ENCODE assay signal across 23 cellular contexts in the genomic region with DNA sequence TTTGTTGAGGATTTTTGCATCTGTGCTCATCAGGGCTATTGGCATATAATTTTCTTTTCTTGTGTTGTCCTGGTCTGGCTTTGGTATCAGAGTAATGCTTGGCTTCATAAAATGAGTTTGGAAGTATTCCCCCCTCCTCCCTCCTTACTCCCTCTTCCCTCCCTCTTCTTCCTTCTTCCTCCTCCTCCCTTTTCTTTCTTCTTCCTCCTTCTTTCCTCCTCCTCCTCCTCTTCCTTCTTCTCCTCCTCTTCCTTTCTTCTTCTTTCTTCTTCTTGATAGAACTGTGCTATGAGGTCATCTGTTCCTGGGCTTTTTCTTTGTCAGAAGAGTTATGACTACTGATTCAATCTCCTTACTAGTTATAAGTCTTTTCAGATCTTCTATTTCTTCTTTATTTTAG. TPM values are rescaled to one million over a fixed set of nuclear protein-coding genes. Genes with fewer than 3 reads are reported as not detected.
DNase-seq lines count a peak whose midpoint lies in the region; ATAC-seq and TF ChIP-seq lines count a peak whose summit lies in the region.
"Had no signal": no experiment of that assay in that cellular context is flagged by ENCODE, and none has a peak within 500 bp of the region (broad histone marks: within the 10 kb centered on the region; RNA-seq: fewer than 3 reads in every experiment).

No MANE protein-coding gene starts in this region.

- H3K9me3 Mint-ChIP-seq in activated naive CD4-positive, alpha-beta T cell treated with anti-CD3 and anti-CD28 coated beads, Interleukin-2, amount 50 U/mL, for 24 hours = peaks cover 6% of the 10 kb centered on the region
- H3K9me3 Mint-ChIP-seq in CD8-positive, alpha-beta T cell = peaks cover 13% of the 10 kb centered on the region
- no peaks in the 10 kb centered on the region for H3K9me3 Mint-ChIP-seq in effector memory CD8-positive, alpha-beta T cell

- TF ChIP-seq CTCF in CD8-positive, alpha-beta T cell (IDR thresholded peaks at IDR 0.05) = no peak
- TF ChIP-seq CTCF in HEK293 (tag by site-specific recombination; IDR thresholded peaks at IDR 0.05) = no peak

- DNase-seq in activated naive CD4-positive, alpha-beta T cell treated with Interleukin-2 at 50 U/mL for 16 hours = no peak
- DNase-seq in CD8-positive, alpha-beta T cell = no peak
- no peak for DNase-seq in effector memory CD8-positive, alpha-beta T cell
- DNase-seq in NCI-H1436 (lab: John Stamatoyannopoulos, UW) = no peak
- DNase-seq: Calu3, DND-41, GM23248, H7, KG1, MG63, NCI-H1105 treated with DMSO at 0.1 percent for 48 hours, NCI-H2029 treated with DMSO at 0.1 percent for 48 hours, NCI-H446 treated with DMSO at 0.1 percent for 48 hours, NCI-H526, Right ventricle myocardium superior, RPMI8226 had no signal

- intact Hi-C loops in CD8-positive, alpha-beta T cell (cut with DNase I, micrococcal nuclease) = no loop called here

- peaks cover 79% of the 10 kb centered on the region for H3K4me1 Mint-ChIP-seq in activated naive CD4-positive, alpha-beta T cell treated with anti-CD3 and anti-CD28 coated beads, Interleukin-2, amount 50 U/mL, for 24 hours
- peaks cover 63% of the 10 kb centered on the region for H3K4me1 Mint-ChIP-seq in CD8-positive, alpha-beta T cell (ENCODE audit: low read depth)
- peaks cover 25 to 70% of the 10 kb centered on the region in 2 donors for H3K4me1 Mint-ChIP-seq in effector memory CD8-positive, alpha-beta T cell (ENCODE audit: low read depth in 2 of 2)

- peaks cover 5% of the 10 kb centered on the region for H3K9me3 ChIP-seq in CD8-positive, alpha-beta T cell (ENCODE audit: low read length)
- no peaks in the 10 kb centered on the region for H3K9me3 ChIP-seq in HEK293 (ENCODE audit: control insufficient read depth, insufficient read depth, low read depth, low read length)
- H3K9me3 ChIP-seq: SJSA1 had no signal

- H3K27ac Mint-ChIP-seq in activated naive CD4-positive, alpha-beta T cell treated with anti-CD3 and anti-CD28 coated beads, Interleukin-2, amount 50 U/mL, for 24 hours = peak overlapping the region; percentile 31
- peak overlapping the region; percentile 43 for H3K27ac Mint-ChIP-seq in CD8-positive, alpha-beta T cell
- H3K27ac Mint-ChIP-seq in effector memory CD8-positive, alpha-beta T cell = peak overlapping the region; percentile 2 to 70
- H3K27ac Mint-ChIP-seq: B cell had no signal

- H3K4me1 ChIP-seq in CD8-positive, alpha-beta T cell (ENCODE audit: insufficient read depth, low read length) = peaks cover 32% of the 10 kb centered on the region
- H3K4me1 ChIP-seq in HEK293 (ENCODE audit: control insufficient read depth, insufficient read depth, low read length) = no peaks in the 10 kb centered on the region

- H3K4me3 Mint-ChIP-seq in activated naive CD4-positive, alpha-beta T cell treated with anti-CD3 and anti-CD28 coated beads, Interleukin-2, amount 50 U/mL, for 24 hours = no peak overlapping the region
- H3K4me3 Mint-ChIP-seq in CD8-positive, alpha-beta T cell = no peak overlapping the region
- H3K4me3 Mint-ChIP-seq in effector memory CD8-positive, alpha-beta T cell = no peak overlapping the region
- H3K4me3 Mint-ChIP-seq: B cell had no signal

- POLR2A ChIA-PET in CD8-positive, alpha-beta T cell (lab: Charles Lee) = interaction anchor here (1.0 kb wide), 1 partner anchor 95 kb away, joined by 3 read pairs; no protein-coding TSS in a partner anchor
- POLR2A ChIA-PET in HEK293 (lab: Yijun Ruan, JAX) = no interaction called here

- no peaks in the 10 kb centered on the region for H3K27me3 Mint-ChIP-seq in activated naive CD4-positive, alpha-beta T cell treated with anti-CD3 and anti-CD28 coated beads, Interleukin-2, amount 50 U/mL, for 24 hours
- no peaks in the 10 kb centered on the region for H3K27me3 Mint-ChIP-seq in CD8-positive, alpha-beta T cell (ENCODE audit: low read depth)
- H3K27me3 Mint-ChIP-seq in effector memory CD8-positive, alpha-beta T cell = no peaks in the 10 kb centered on the region
- H3K27me3 Mint-ChIP-seq: B cell had no signal

- H3K27ac ChIP-seq in CD8-positive, alpha-beta T cell (ENCODE audit: low read depth, low read length) = no peak overlapping the region
- no peak overlapping the region for H3K27ac ChIP-seq in HEK293 (ENCODE audit: extremely low read depth, low read depth, low read length)
- H3K27ac ChIP-seq: C4-2B, GM23248, SJSA1 had no signal

- H3K4me3 ChIP-seq in CD8-positive, alpha-beta T cell (ENCODE audit: low read depth, low read length) = no peak overlapping the region
- no peak overlapping the region for H3K4me3 ChIP-seq in HEK293 (ENCODE audit: low read depth, low read length)
- H3K4me3 ChIP-seq: GM23248, MG63, SJSA1 had no signal

- no peak for ATAC-seq in CD8-positive, alpha-beta T cell
- no peak for ATAC-seq in effector memory CD8-positive, alpha-beta T cell (replicated peaks)
- ATAC-seq in esophagus mucosa (no peak), GM19397 (IDR thresholded peaks at IDR 0.05; ENCODE audit: unreplicated experiment) (no peak)

- no peaks in the 10 kb centered on the region for H3K27me3 ChIP-seq in CD8-positive, alpha-beta T cell (ENCODE audit: insufficient read depth, low read length)
- H3K27me3 ChIP-seq: MG63, SJSA1 had no signal

- CTCF ChIA-PET in CD8-positive, alpha-beta T cell (lab: Charles Lee) = interaction anchor here (0.8 to 1.2 kb wide), 3 partner anchors 10 to 310 kb away, joined by 3 read pairs; no protein-coding TSS in a partner anchor
- CTCF ChIA-PET in HEK293 (lab: Yijun Ruan, JAX) = no interaction called here

- peaks cover 56% of the 10 kb centered on the region for H3K36me3 Mint-ChIP-seq in activated naive CD4-positive, alpha-beta T cell treated with anti-CD3 and anti-CD28 coated beads, Interleukin-2, amount 50 U/mL, for 24 hours
- H3K36me3 Mint-ChIP-seq in CD8-positive, alpha-beta T cell = peaks cover 76% of the 10 kb centered on the region
- peaks cover 43% of the 10 kb centered on the region for H3K36me3 Mint-ChIP-seq in effector memory CD8-positive, alpha-beta T cell (ENCODE audit: insufficient read depth)

- H3K36me3 ChIP-seq in CD8-positive, alpha-beta T cell (ENCODE audit: insufficient read depth, low read length) = no peaks in the 10 kb centered on the region
- H3K36me3 ChIP-seq in HEK293 (ENCODE audit: control insufficient read depth in 2 of 2, insufficient read depth in 1 of 2, low read length in 2 of 2) = peaks cover 0 to 57% of the 10 kb centered on the region in 2 experiments; a peak in 2 of 3 replicates

TF ChIP-seq in HEK293, 187 proteins besides CTCF, POLR2A, EP300 and RAD21 (continues in another document):
- TF ChIP-seq ZNF530 (tag by site-specific recombination; IDR thresholded peaks at IDR 0.05; ENCODE audit: low read depth) (no peak), ZNF169 (tag by site-specific recombination; IDR thresholded peaks at IDR 0.05) (no peak), ZNF335 (tag by site-specific recombination; conservative IDR thresholded peaks at IDR 0.05) (no peak), HOXA7 (CRISPR knock-in tag; IDR thresholded peaks at IDR 0.05; ENCODE audit: borderline replicate concordance) (no peak)
- TF ChIP-seq, protein P1, sequence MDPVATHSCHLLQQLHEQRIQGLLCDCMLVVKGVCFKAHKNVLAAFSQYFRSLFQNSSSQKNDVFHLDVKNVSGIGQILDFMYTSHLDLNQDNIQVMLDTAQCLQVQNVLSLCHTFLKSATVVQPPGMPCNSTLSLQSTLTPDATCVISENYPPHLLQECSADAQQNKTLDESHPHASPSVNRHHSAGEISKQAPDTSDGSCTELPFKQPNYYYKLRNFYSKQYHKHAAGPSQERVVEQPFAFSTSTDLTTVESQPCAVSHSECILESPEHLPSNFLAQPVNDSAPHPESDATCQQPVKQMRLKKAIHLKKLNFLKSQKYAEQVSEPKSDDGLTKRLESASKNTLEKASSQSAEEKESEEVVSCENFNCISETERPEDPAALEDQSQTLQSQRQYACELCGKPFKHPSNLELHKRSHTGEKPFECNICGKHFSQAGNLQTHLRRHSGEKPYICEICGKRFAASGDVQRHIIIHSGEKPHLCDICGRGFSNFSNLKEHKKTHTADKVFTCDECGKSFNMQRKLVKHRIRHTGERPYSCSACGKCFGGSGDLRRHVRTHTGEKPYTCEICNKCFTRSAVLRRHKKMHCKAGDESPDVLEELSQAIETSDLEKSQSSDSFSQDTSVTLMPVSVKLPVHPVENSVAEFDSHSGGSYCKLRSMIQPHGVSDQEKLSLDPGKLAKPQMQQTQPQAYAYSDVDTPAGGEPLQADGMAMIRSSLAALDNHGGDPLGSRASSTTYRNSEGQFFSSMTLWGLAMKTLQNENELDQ (tag by site-specific recombination; IDR thresholded peaks at IDR 0.05; ENCODE audit: low read depth) = no peak
- TF ChIP-seq, protein P2, sequence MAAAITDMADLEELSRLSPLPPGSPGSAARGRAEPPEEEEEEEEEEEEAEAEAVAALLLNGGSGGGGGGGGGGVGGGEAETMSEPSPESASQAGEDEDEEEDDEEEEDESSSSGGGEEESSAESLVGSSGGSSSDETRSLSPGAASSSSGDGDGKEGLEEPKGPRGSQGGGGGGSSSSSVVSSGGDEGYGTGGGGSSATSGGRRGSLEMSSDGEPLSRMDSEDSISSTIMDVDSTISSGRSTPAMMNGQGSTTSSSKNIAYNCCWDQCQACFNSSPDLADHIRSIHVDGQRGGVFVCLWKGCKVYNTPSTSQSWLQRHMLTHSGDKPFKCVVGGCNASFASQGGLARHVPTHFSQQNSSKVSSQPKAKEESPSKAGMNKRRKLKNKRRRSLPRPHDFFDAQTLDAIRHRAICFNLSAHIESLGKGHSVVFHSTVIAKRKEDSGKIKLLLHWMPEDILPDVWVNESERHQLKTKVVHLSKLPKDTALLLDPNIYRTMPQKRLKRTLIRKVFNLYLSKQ (tag by site-specific recombination; IDR thresholded peaks at IDR 0.05; ENCODE audit: borderline replicate concordance) = no peak
- TF ChIP-seq, protein P3, sequence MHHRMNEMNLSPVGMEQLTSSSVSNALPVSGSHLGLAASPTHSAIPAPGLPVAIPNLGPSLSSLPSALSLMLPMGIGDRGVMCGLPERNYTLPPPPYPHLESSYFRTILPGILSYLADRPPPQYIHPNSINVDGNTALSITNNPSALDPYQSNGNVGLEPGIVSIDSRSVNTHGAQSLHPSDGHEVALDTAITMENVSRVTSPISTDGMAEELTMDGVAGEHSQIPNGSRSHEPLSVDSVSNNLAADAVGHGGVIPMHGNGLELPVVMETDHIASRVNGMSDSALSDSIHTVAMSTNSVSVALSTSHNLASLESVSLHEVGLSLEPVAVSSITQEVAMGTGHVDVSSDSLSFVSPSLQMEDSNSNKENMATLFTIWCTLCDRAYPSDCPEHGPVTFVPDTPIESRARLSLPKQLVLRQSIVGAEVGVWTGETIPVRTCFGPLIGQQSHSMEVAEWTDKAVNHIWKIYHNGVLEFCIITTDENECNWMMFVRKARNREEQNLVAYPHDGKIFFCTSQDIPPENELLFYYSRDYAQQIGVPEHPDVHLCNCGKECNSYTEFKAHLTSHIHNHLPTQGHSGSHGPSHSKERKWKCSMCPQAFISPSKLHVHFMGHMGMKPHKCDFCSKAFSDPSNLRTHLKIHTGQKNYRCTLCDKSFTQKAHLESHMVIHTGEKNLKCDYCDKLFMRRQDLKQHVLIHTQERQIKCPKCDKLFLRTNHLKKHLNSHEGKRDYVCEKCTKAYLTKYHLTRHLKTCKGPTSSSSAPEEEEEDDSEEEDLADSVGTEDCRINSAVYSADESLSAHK (tag by site-specific recombination; IDR thresholded peaks at IDR 0.05) = no peak

RNA-seq across cellular contexts. Expression of a gene that starts 10.1 kb away (rescaled TPM):
- total RNA-seq in CD8-positive, alpha-beta T cell = 100 to 1,000 TPM; 161 to 178 TPM
- total RNA-seq in esophagus mucosa = 22.1 TPM

RNA-seq across cellular contexts. Expression of a gene that starts 39.8 kb away (rescaled TPM):
- 10 to 100 TPM; 88.0 to 90.4 TPM for total RNA-seq in CD8-positive, alpha-beta T cell
- 2.2 TPM for total RNA-seq in esophagus mucosa

Comparison
In these comparisons a context has a peak if more than half of its experiments do, and no peak if none do; other contexts are left out.
1. RNA of a gene that starts 39.8 kb away (total RNA-seq): 88.0 to 90.4 TPM in CD8-positive, alpha-beta T cell; 2.2 TPM in esophagus mucosa (single experiment); every median in the first group is over 10 times any median in the second.
2. Peak in every context shown above with its lines, with median percentiles within 50 percentile points of each other: H3K27ac Mint-ChIP-seq.